8 cellular contexts compared by ENCODE assay signal in the genomic region with DNA sequence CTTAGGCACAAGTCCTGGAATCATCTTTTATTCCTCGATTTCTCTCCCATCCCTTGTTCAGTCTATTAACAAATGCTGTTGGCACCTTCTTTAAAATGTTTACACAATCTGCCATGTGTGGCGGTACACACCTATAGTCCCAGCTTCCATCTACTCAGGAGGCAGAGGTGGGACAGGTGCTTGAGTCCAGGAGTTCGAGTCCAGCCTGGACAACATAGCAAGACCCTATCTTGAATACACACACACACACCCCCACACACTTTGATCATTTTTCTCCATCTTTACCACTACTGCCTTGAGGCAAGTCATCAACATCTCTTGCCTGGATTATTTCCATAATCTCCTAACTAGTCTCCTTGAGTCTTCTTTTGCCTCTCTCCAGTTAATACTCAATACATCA.
"Had no signal": no experiment of that assay in that cellular context is flagged by ENCODE, and none has a peak within 500 bp of the region (broad histone marks: within the 10 kb centered on the region; RNA-seq: fewer than 3 reads in every experiment).

No MANE protein-coding gene starts in this region.

- H3K4me3 ChIP-seq: GM12878 had no signal

- FAIRE-seq: G401.6, GM12878, GM12891, GM12892, GM18507, GM19239 had no signal

- DNase-seq: GDM1, GF-D8 had no signal

- ATAC-seq: GM12878 had no signal
